Comparison of ENCODE assay signal across 8 cellular contexts in genomic region chr22:20918663-20919220, GRCh38. TPM values are rescaled to one million over a fixed set of nuclear protein-coding genes. Genes with fewer than 3 reads are reported as not detected.
A peak's percentile ranks its signal among the peaks of the same experiment; 100 is the strongest.
DNase-seq lines count a peak whose midpoint lies in the region; ATAC-seq, FAIRE-seq and TF ChIP-seq lines count a peak whose summit lies in the region.

No MANE protein-coding gene starts in this region.

- H3K4me1 Mint-ChIP-seq in mesothelial cell of epicardium: peaks cover 33% of the 10 kb centered on the region

- no peak overlapping the region for H3K27ac ChIP-seq in ACC112 (ENCODE audit: low read depth, low read length)
- 0 out of 2 replicates have a peak overlapping the region, but pooled peaks have one; percentile 44 for H3K27ac ChIP-seq in GM12878 (ENCODE audit: control insufficient read depth, insufficient read depth)

- no peaks in the 10 kb centered on the region for H3K27me3 Mint-ChIP-seq in mesothelial cell of epicardium (ENCODE audit: low read depth)

- H3K9ac ChIP-seq in GM12878 (ENCODE audit: control insufficient read depth, insufficient read depth, low read length): peak overlapping the region; percentile 91

- RAD21 ChIA-PET in GM12878 (lab: Charles Lee; ENCODE audit: unreplicated experiment): interaction anchor here (0.9 kb wide), 1 partner anchor 84 kb away, joined by 3 read pairs; no protein-coding TSS in a partner anchor

- peak; percentile 21 for DNase-seq in HT-29 (ENCODE audit: low spot score)
- DNase-seq in GM12878 (ENCODE audit: low read depth, low spot score): no peak
- no peak for DNase-seq in mesothelial cell of epicardium (ENCODE audit: low spot score in 2 of 2, unreplicated experiment in 2 of 2)
- DNase-seq in stimulated activated CD4-positive, alpha-beta T cell treated with anti-CD3 and anti-CD28 coated beads, Interleukin-4, amount 100 ng/mL, for 1 hour: no peak
- no peak for DNase-seq in GM13977 (ENCODE audit: low spot score)
- no peak for DNase-seq in stimulated activated CD4-positive, alpha-beta T cell treated with anti-CD3 and anti-CD28 coated beads, Interleukin-4, amount 100 ng/mL, for 4 hours

- peak overlapping the region; percentile 98 for H3K4me3 Mint-ChIP-seq in mesothelial cell of epicardium

- H3K4me1 ChIP-seq in ACC112 (ENCODE audit: control insufficient read depth, insufficient read depth, low read length, unreplicated experiment) (peaks cover 9% of the 10 kb centered on the region), GM12878 (ENCODE audit: control insufficient read depth, insufficient read depth, low read length) (peaks cover 4% of the 10 kb centered on the region)

- no TSS peak for BruUV-seq in GM12878 (replicated peaks; lab: Mats Ljungman, UMichigan)

- no peaks in the 10 kb centered on the region for H3K9me3 Mint-ChIP-seq in mesothelial cell of epicardium

- H4K20me1 ChIP-seq in GM12878 (ENCODE audit: control insufficient read depth, insufficient read depth): peaks cover 5% of the 10 kb centered on the region; the same call in 1 of the 2 replicates

- no peak for TF ChIP-seq EP300 in GM12878 (IDR thresholded peaks at IDR 0.05; ENCODE audit: borderline replicate concordance in 1 of 2, control insufficient read depth in 1 of 2, low read depth in 2 of 2, low read length in 2 of 2)

- SMC1A ChIA-PET in GM12878 (lab: Charles Lee; ENCODE audit: uncharacterized antibody, unreplicated experiment): no interaction called here

- in situ Hi-C loops in GM12878 (cut with MboI) (loop anchor here (10.0 kb wide), 1 partner anchor 54 kb away; no protein-coding TSS in a partner anchor), GM13977 (cut with MboI; ENCODE audit: low pct_unique_long_range_greater_than_20kb, low sequenced_read_pairs, unreplicated experiment) (no loop called here)

- H3K36me3 ChIP-seq in ACC112 (ENCODE audit: insufficient read depth, low read length): no peaks in the 10 kb centered on the region
- H3K36me3 ChIP-seq in GM12878 (ENCODE audit: control insufficient read depth in 2 of 2, insufficient read depth in 2 of 2, low read length in 1 of 2): no peaks in the 10 kb centered on the region

- H2AFZ ChIP-seq in ACC112 (ENCODE audit: low read length, unreplicated experiment) (no peak overlapping the region), GM12878 (ENCODE audit: control insufficient read depth, low read depth, low read length) (no peak overlapping the region)

- H3K79me2 ChIP-seq in ACC112 (ENCODE audit: control insufficient read depth, insufficient read depth, low read length, unreplicated experiment) (peaks cover 61% of the 10 kb centered on the region), GM12878 (ENCODE audit: control insufficient read depth, insufficient read depth, low read length) (peaks cover 66% of the 10 kb centered on the region)

- H3K27me3 ChIP-seq in ACC112 (ENCODE audit: insufficient read depth, low read length) (no peaks in the 10 kb centered on the region), GM12878 (replicated peaks in 1 of 2; ENCODE audit: control insufficient read depth in 2 of 2, insufficient read depth in 2 of 2, low read length in 1 of 2) (no peaks in the 10 kb centered on the region)

- peak overlapping the region; percentile 96 for H3K27ac Mint-ChIP-seq in mesothelial cell of epicardium

- no peak for FAIRE-seq in GM12878 (lab: Jason Lieb, UNC)

- POLR2A ChIA-PET in GM12878 (lab: Charles Lee): interaction anchor here (0.7 to 1.0 kb wide), 2 partner anchors 8 to 84 kb away, joined by 6 read pairs; no protein-coding TSS in a partner anchor

- no peak for TF ChIP-seq POLR2A in GM12878 (IDR thresholded peaks at IDR 0.05; ENCODE audit: low read depth, low read length)

- intact Hi-C loops in GM12878 (cut with micrococcal nuclease; ENCODE audit: unreplicated experiment): no loop called here

- no peak for TF ChIP-seq RAD21 in GM12878 (IDR thresholded peaks at IDR 0.05; ENCODE audit: insufficient read depth, low read depth, low read length)

- peak overlapping the region; percentile 95 for H3K4me3 ChIP-seq in ACC112 (ENCODE audit: low read depth, low read length)
- H3K4me3 ChIP-seq in GM12878: peak overlapping the region; percentile 92

- no peaks in the 10 kb centered on the region for H3K36me3 Mint-ChIP-seq in mesothelial cell of epicardium

- ATAC-seq in GM12878 (no peak), GM21367 (IDR thresholded peaks at IDR 0.05; ENCODE audit: unreplicated experiment) (no peak)

- H3K9me3 ChIP-seq in GM12878 (replicated peaks; ENCODE audit: control insufficient read depth, insufficient read depth, low read length): no peaks in the 10 kb centered on the region

- CTCF ChIA-PET in GM12878 (lab: Yijun Ruan, JAX): no interaction called here

- TF ChIP-seq CTCF in GM12878 (IDR thresholded peaks at IDR 0.05 in 2 of 3, conservative IDR thresholded peaks at IDR 0.05 in 1 of 3; ENCODE audit: control insufficient read depth in 2 of 3, extremely low read depth in 1 of 3, insufficient read depth in 1 of 3, low read depth in 3 of 3, low read length in 3 of 3): no peak
- no peak for TF ChIP-seq CTCF in mesothelial cell of epicardium (IDR thresholded peaks at IDR 0.05; ENCODE audit: unreplicated experiment)
- TF ChIP-seq CTCF in GM13977 (IDR thresholded peaks at IDR 0.05; ENCODE audit: extremely low read depth, insufficient read depth, missing control alignments): no peak

- WGBS in GM12878 (ENCODE audit: insufficient coverage, insufficient replicate concordance, low lambda C conversion rate, missing lambda C conversion rate): 2% methylated on average over 14 of the region's 19 CpGs

- H3K4me2 ChIP-seq in GM12878 (ENCODE audit: control insufficient read depth, insufficient read depth): peak overlapping the region; percentile 71

TF ChIP-seq in GM12878, 131 proteins besides CTCF, POLR2A, EP300 and RAD21 (continues in another document):
- TF ChIP-seq RBBP5 (conservative IDR thresholded peaks at IDR 0.05): no peak

RNA-seq across cellular contexts. Expression of gene CRKL, which starts 1.5 kb away (rescaled TPM):
- total RNA-seq in HT-29 (2014; rRNA removed; shearing (Covaris generic)): 74.9 and 77.2 TPM in 2 replicates
- 54.3 and 59.4 TPM in 2 replicates for total RNA-seq in GM12878 (2013; cell fraction: nucleolus; rRNA removed)
- total RNA-seq in GM12878 (2014; rRNA removed) (30.8 and 36.6 TPM in 2 replicates), GM12878 (2014; rRNA removed; fragmentation: Illumina TruSeq; extraction: Trizol) (25.8 and 25.9 TPM in 2 replicates), GM12878 (2021) (57.8 and 61.2 TPM in 2 replicates), mesothelial cell of epicardium (72.3 to 78.5 TPM (median 75.1 TPM) in 3 replicates)
- 22.0 TPM for polyA plus RNA-seq in GM12878 (2011; ENCODE audit: low read depth)
- polyA plus RNA-seq in GM12878 (2011; rRNA removed) (32.4 and 39.3 TPM in 2 replicates), GM12878 (2014; fragmentation: Illumina TruSeq; extraction: Trizol) (36.7 and 37.5 TPM in 2 replicates), GM12878 (2014; fragmentation: Nextera tagmentation; extraction: Ambion mirVana) (10 to 100 TPM; 12.6 to 17.1 TPM), GM12878 (2014; rRNA removed) (29.9 and 33.4 TPM in 2 replicates), GM12878 (2016; fragmentation: Nextera tagmentation; extraction: Ambion mirVana) (10 to 100 TPM; 32.4 to 33.0 TPM)
- 28.8 and 43.0 TPM in 2 replicates for polyA plus RNA-seq in GM12878 (2011; cell fraction: cytosol; rRNA removed)
- 22.1 and 24.7 TPM in 2 replicates for polyA plus RNA-seq in GM12878 (2011; cell fraction: nucleus; rRNA removed)
- polyA plus RNA-seq in GM12878 (2012): 27.8 and 37.1 TPM in 2 replicates
- 45.3 and 48.0 TPM in 2 replicates for polyA minus RNA-seq in GM12878 (2011; rRNA and poly(A)+ RNA removed)
- 20.0 and 26.6 TPM in 2 replicates for polyA minus RNA-seq in GM12878 (2011; cell fraction: cytosol; rRNA and poly(A)+ RNA removed)
- 11.0 and 15.2 TPM in 2 replicates for polyA minus RNA-seq in GM12878 (2011; cell fraction: nucleus; rRNA and poly(A)+ RNA removed)

RNA-seq across cellular contexts. Expression of gene AIFM3, which starts 48.3 kb away (rescaled TPM):
- 30.9 and 41.7 TPM in 2 replicates for total RNA-seq in HT-29 (2014; rRNA removed; shearing (Covaris generic))
- 0.61 TPM in 1 of 2 replicates, not detected in the other for total RNA-seq in GM12878 (2013; cell fraction: nucleolus; rRNA removed)
- total RNA-seq in GM12878 (2014; rRNA removed) (0.11 and 0.34 TPM in 2 replicates), GM12878 (2014; rRNA removed; fragmentation: Illumina TruSeq; extraction: Trizol) (not detected in 2 replicates), GM12878 (2021) (0.26 and 0.40 TPM in 2 replicates), mesothelial cell of epicardium (2.4 to 3.2 TPM (median 2.5 TPM) in 3 replicates)
- polyA plus RNA-seq in GM12878 (2011; ENCODE audit: low read depth): not detected
- polyA plus RNA-seq in GM12878 (2011; rRNA removed) (not detected in 2 replicates), GM12878 (2014; fragmentation: Illumina TruSeq; extraction: Trizol) (not detected in 2 replicates), GM12878 (2014; fragmentation: Nextera tagmentation; extraction: Ambion mirVana) (not detected), GM12878 (2014; rRNA removed) (0.04 and 0.15 TPM in 2 replicates), GM12878 (2016; fragmentation: Nextera tagmentation; extraction: Ambion mirVana) (under 1 TPM in 1 of 2 experiments, not detected in 1; 0.06 TPM)
- 0.03 TPM in 1 of 2 replicates, not detected in the other for polyA plus RNA-seq in GM12878 (2011; cell fraction: cytosol; rRNA removed)
- polyA plus RNA-seq in GM12878 (2011; cell fraction: nucleus; rRNA removed): 0.24 and 0.31 TPM in 2 replicates
- polyA plus RNA-seq in GM12878 (2012): 0.32 and 0.45 TPM in 2 replicates
- polyA minus RNA-seq in GM12878 (2011; rRNA and poly(A)+ RNA removed): not detected in 2 replicates
- polyA minus RNA-seq in GM12878 (2011; cell fraction: cytosol; rRNA and poly(A)+ RNA removed): not detected in 2 replicates
- polyA minus RNA-seq in GM12878 (2011; cell fraction: nucleus; rRNA and poly(A)+ RNA removed): not detected in 2 replicates

RNA-seq across cellular contexts. Expression of gene SNAP29, which starts 59.9 kb away (rescaled TPM):
- total RNA-seq in HT-29 (2014; rRNA removed; shearing (Covaris generic)): 23.5 and 26.9 TPM in 2 replicates
- total RNA-seq in GM12878 (2013; cell fraction: nucleolus; rRNA removed): 6.7 and 9.8 TPM in 2 replicates
- 12.3 and 14.6 TPM in 2 replicates for total RNA-seq in GM12878 (2014; rRNA removed)
- total RNA-seq in GM12878 (2014; rRNA removed; fragmentation: Illumina TruSeq; extraction: Trizol): 13.8 and 14.6 TPM in 2 replicates
- 23.2 and 23.6 TPM in 2 replicates for total RNA-seq in GM12878 (2021)
- 5.8 TPM for polyA plus RNA-seq in GM12878 (2011; ENCODE audit: low read depth)
- 32.2 and 36.9 TPM in 2 replicates for polyA plus RNA-seq in GM12878 (2011; rRNA removed)
- polyA plus RNA-seq in GM12878 (2011; cell fraction: cytosol; rRNA removed): 20.0 and 21.8 TPM in 2 replicates
- polyA plus RNA-seq in GM12878 (2011; cell fraction: nucleus; rRNA removed): 12.0 and 12.9 TPM in 2 replicates
- 13.7 and 14.5 TPM in 2 replicates for polyA plus RNA-seq in GM12878 (2012)
- polyA plus RNA-seq in GM12878 (2014; fragmentation: Illumina TruSeq; extraction: Trizol): 45.7 and 75.2 TPM in 2 replicates
- 1 to 10 TPM; 4.7 to 8.2 TPM for polyA plus RNA-seq in GM12878 (2014; fragmentation: Nextera tagmentation; extraction: Ambion mirVana)
- polyA plus RNA-seq in GM12878 (2014; rRNA removed): 32.7 and 33.6 TPM in 2 replicates
- 10 to 100 TPM; 38.0 to 42.0 TPM for polyA plus RNA-seq in GM12878 (2016; fragmentation: Nextera tagmentation; extraction: Ambion mirVana)
- polyA minus RNA-seq in GM12878 (2011; rRNA and poly(A)+ RNA removed): 10.6 and 12.0 TPM in 2 replicates
- 4.8 and 5.5 TPM in 2 replicates for polyA minus RNA-seq in GM12878 (2011; cell fraction: cytosol; rRNA and poly(A)+ RNA removed)
- 3.9 and 5.6 TPM in 2 replicates for polyA minus RNA-seq in GM12878 (2011; cell fraction: nucleus; rRNA and poly(A)+ RNA removed)
- total RNA-seq in mesothelial cell of epicardium: 15.0 to 18.9 TPM (median 15.1 TPM) in 3 replicates
